In the genomic region with DNA sequence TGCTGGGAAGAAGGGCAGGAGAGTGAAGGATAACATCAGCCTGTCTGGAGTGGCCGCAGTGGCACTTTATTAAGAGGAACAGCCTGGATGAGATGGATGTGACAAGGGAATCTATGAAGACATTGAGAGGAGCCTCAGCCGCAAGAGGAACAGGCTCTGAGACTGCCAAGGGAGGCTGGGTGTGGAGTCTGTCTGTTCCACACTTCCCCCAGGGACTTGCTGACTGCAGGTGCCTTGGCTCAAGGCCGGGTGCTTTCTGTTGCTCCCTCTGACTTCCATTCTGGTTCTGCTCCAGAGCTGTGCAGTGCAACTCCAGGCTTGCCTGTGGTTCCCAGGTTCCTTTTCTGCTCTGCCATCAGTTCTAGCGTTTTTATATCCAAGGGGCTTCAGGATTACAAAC, we compare ENCODE assay signal across 21 cellular contexts. TPM values are rescaled to one million over a fixed set of nuclear protein-coding genes. Genes with fewer than 3 reads are reported as not detected.
"Had no signal": no experiment of that assay in that cellular context is flagged by ENCODE, and none has a peak within 500 bp of the region (broad histone marks: within the 10 kb centered on the region; RNA-seq: fewer than 3 reads in every experiment).

No MANE protein-coding gene starts in this region.

- H3K36me3 Mint-ChIP-seq: activated naive CD8-positive, alpha-beta T cell treated with anti-CD3 and anti-CD28 coated beads, Interleukin-2, amount 10 ng/mL, durations not matched to agents 7 days and 5 days had no signal

- H3K9me3 Mint-ChIP-seq: activated CD8-positive, alpha-beta T cell treated with anti-CD3 and anti-CD28 coated beads for 36 hours; activated naive CD8-positive, alpha-beta T cell treated with anti-CD3 and anti-CD28 coated beads, Interleukin-2, amount 10 ng/mL, durations not matched to agents 7 days and 5 days; T-helper 1 cell treated with Interleukin-12 subunit alpha and Interleukin-12 subunit beta and Interleukin-4 antibody, amounts not matched to agents 30 μg/mL and 1 μg/mL, for 36 hours had no signal

- H3K4me2 ChIP-seq: KMS-11 had no signal

- H3K27ac ChIP-seq: adrenal gland, KMS-11 had no signal

- H3K9me3 ChIP-seq: adrenal gland, MG63 had no signal

- H3K4me3 ChIP-seq: adrenal gland, MG63 had no signal

- H3K4me3 Mint-ChIP-seq: activated CD8-positive, alpha-beta T cell treated with anti-CD3 and anti-CD28 coated beads for 36 hours; activated naive CD8-positive, alpha-beta T cell treated with anti-CD3 and anti-CD28 coated beads, Interleukin-2, amount 10 ng/mL, durations not matched to agents 7 days and 5 days; T-helper 1 cell treated with Interleukin-12 subunit alpha and Interleukin-12 subunit beta and Interleukin-4 antibody, amounts not matched to agents 30 μg/mL and 1 μg/mL, for 36 hours had no signal

- H3K36me3 ChIP-seq: adrenal gland, MG63 had no signal

- H3K4me1 ChIP-seq: adrenal gland had no signal

- H3K4me1 Mint-ChIP-seq: activated naive CD8-positive, alpha-beta T cell treated with anti-CD3 and anti-CD28 coated beads, Interleukin-2, amount 10 ng/mL, durations not matched to agents 7 days and 5 days had no signal

- DNase-seq: activated CD4-positive, alpha-beta T cell treated with anti-CD3 and anti-CD28 coated beads for 4 hours; activated CD8-positive, alpha-beta memory T cell treated with anti-CD3 and anti-CD28 coated beads, Interleukin-2, amount 50 U/mL, for 48 hours; activated CD8-positive, alpha-beta T cell treated with anti-CD3 and anti-CD28 coated beads for 36 hours; activated naive CD4-positive, alpha-beta T cell treated with anti-CD3 and anti-CD28 coated beads, Interleukin-2, amount 50 U/mL, for 16 hours; activated naive CD8-positive, alpha-beta T cell treated with anti-CD3 and anti-CD28 coated beads, Interleukin-2, amount 10 ng/mL, durations not matched to agents 7 days and 5 days; activated T-cell treated with anti-CD3 and anti-CD28 coated beads, Interleukin-2, amount 50 U/mL, for 1 hour; adrenal gland; anterior cingulate cortex; cerebellar nuclear complex; MG63; MV-4-11; NCI-H1092 treated with DMSO at 0.1 percent for 48 hours; NCI-H1417 treated with DMSO at 0.1 percent for 48 hours; NCI-H1930; NCI-H345; NCI-H524; NCI-H748 treated with DMSO at 0.1 percent for 48 hours; OCI-M1; SHP77 treated with DMSO at 0.1 percent for 48 hours had no signal

- H3K27ac Mint-ChIP-seq: activated CD8-positive, alpha-beta T cell treated with anti-CD3 and anti-CD28 coated beads for 36 hours; activated naive CD8-positive, alpha-beta T cell treated with anti-CD3 and anti-CD28 coated beads, Interleukin-2, amount 10 ng/mL, durations not matched to agents 7 days and 5 days; T-helper 1 cell treated with Interleukin-12 subunit alpha and Interleukin-12 subunit beta and Interleukin-4 antibody, amounts not matched to agents 30 μg/mL and 1 μg/mL, for 36 hours had no signal

RNA-seq across cellular contexts. Expression of a gene that starts 54.5 kb away (rescaled TPM):
- total RNA-seq: activated CD8-positive, alpha-beta T cell treated with anti-CD3 and anti-CD28 coated beads for 36 hours had no signal
